In genomic region chr12:68838046-68838886, GRCh38 we compare ENCODE assay signal across 30 cellular contexts. TPM values are rescaled to one million over a fixed set of nuclear protein-coding genes. Genes with fewer than 3 reads are reported as not detected.
DNase-seq lines count a peak whose midpoint lies in the region; ATAC-seq, FAIRE-seq and TF ChIP-seq lines count a peak whose summit lies in the region.
"Had no signal": no experiment of that assay in that cellular context is flagged by ENCODE, and none has a peak within 500 bp of the region (broad histone marks: within the 10 kb centered on the region; RNA-seq: fewer than 3 reads in every experiment).

No MANE protein-coding gene starts in this region.

- H3K36me3 ChIP-seq in CD8-positive, alpha-beta memory T cell (ENCODE audit: insufficient read depth, low read length) = peaks cover 56% of the 10 kb centered on the region
- H3K36me3 ChIP-seq in astrocyte (ENCODE audit: insufficient read depth, low read length) = peaks cover 88% of the 10 kb centered on the region

- H3K4me1 ChIP-seq in CD8-positive, alpha-beta memory T cell (ENCODE audit: insufficient read depth, low read length) = no peaks in the 10 kb centered on the region
- H3K4me1 ChIP-seq in astrocyte (ENCODE audit: insufficient read depth, low read length) = no peaks in the 10 kb centered on the region

- H3K9ac ChIP-seq in astrocyte (ENCODE audit: low read length) = no peak overlapping the region

- peak overlapping the region; percentile 39 for H3K27ac Mint-ChIP-seq in activated CD4-positive, alpha-beta memory T cell treated with anti-CD3 and anti-CD28 coated beads for 36 hours
- H3K27ac Mint-ChIP-seq in activated CD4-positive, alpha-beta memory T cell treated with anti-CD3 and anti-CD28 coated beads, Interleukin-2, amount 10 ng/mL, durations not matched to agents 7 days and 5 days = no peak overlapping the region
- H3K27ac Mint-ChIP-seq in CD8-positive, alpha-beta memory T cell = peak overlapping the region in 5 of 8 donors; percentile 9 to 77 (median 14)
- H3K27ac Mint-ChIP-seq in astrocyte (ENCODE audit: unreplicated experiment) = peak overlapping the region; percentile 30
- H3K27ac Mint-ChIP-seq in mesothelial cell of epicardium = peak overlapping the region; percentile 58
- H3K27ac Mint-ChIP-seq: dendritic cell treated with granulocyte-macrophage colony-stimulating factor and Interleukin-4, amounts not matched to agents 40 ng/mL and 50 ng/mL, for 4 days; endodermal cell had no signal

- no peaks in the 10 kb centered on the region for H3K9me3 ChIP-seq in CD8-positive, alpha-beta memory T cell (ENCODE audit: low read length)
- H3K9me3 ChIP-seq in astrocyte (ENCODE audit: insufficient read depth, low read depth, low read length) = no peaks in the 10 kb centered on the region
- H3K9me3 ChIP-seq: tibial nerve had no signal

- no peak overlapping the region for H3K4me3 ChIP-seq in CD8-positive, alpha-beta memory T cell (ENCODE audit: low read length)
- H3K4me3 ChIP-seq in astrocyte (ENCODE audit: insufficient read depth, low read depth, low read length) = no peak overlapping the region
- no peak overlapping the region for H3K4me3 ChIP-seq in dorsolateral prefrontal cortex
- H3K4me3 ChIP-seq: tibial nerve had no signal

- DNase-seq in activated CD4-positive, alpha-beta memory T cell treated with anti-CD3 and anti-CD28 coated beads for 36 hours = no peak
- no peak for DNase-seq in activated CD4-positive, alpha-beta memory T cell treated with anti-CD3 and anti-CD28 coated beads, Interleukin-2, amount 10 ng/mL, durations not matched to agents 7 days and 5 days
- DNase-seq in CD8-positive, alpha-beta memory T cell = no peak
- no peak for DNase-seq in astrocyte (ENCODE audit: low read depth)
- DNase-seq in mesothelial cell of epicardium (ENCODE audit: low spot score in 2 of 2, unreplicated experiment in 2 of 2) = no peak
- DNase-seq in dorsolateral prefrontal cortex = no peak
- no peak for DNase-seq in HTR-8/SVneo (ENCODE audit: insufficient read length, low spot score)
- DNase-seq: activated CD4-positive, alpha-beta T cell treated with anti-CD3 and anti-CD28 coated beads, Interleukin-2, amount 50 U/mL, for 4 hours; activated CD8-positive, alpha-beta memory T cell treated with anti-CD3 and anti-CD28 coated beads, Interleukin-2, amount 50 U/mL, for 48 hours; activated effector memory CD4-positive, alpha-beta T cell treated with Interleukin-2 at 50 U/mL for 16 hours; central memory CD4-positive, alpha-beta T cell; endodermal cell; foreskin fibroblast; H7; left ventricle myocardium superior; MV-4-11; NCI-H1436 treated with DMSO at 0.1 percent for 48 hours; occipital lobe; Right ventricle myocardium superior; stimulated activated CD4-positive, alpha-beta T cell treated with anti-CD3 and anti-CD28 coated beads, Interleukin-15, amount 100 ng/mL, for 24 hours; stimulated activated CD4-positive, alpha-beta T cell treated with anti-CD3 and anti-CD28 coated beads, Interleukin-4, amount 100 ng/mL, for 4 hours; T-helper 2 cell had no signal

- intact Hi-C loops in activated CD4-positive, alpha-beta memory T cell treated with anti-CD3 and anti-CD28 coated beads for 36 hours (cut with micrococcal nuclease) = loop anchor here (10.0 kb wide), 1 partner anchor 417 kb away; no protein-coding TSS in a partner anchor
- intact Hi-C loops in dorsolateral prefrontal cortex (cut with DNase I) = loop anchor here (10.0 kb wide), 3 partner anchors 227 to 317 kb away; no protein-coding TSS in a partner anchor

- ATAC-seq in GM18517 (IDR thresholded peaks at IDR 0.05; ENCODE audit: unreplicated experiment) = no peak
- ATAC-seq: esophagus mucosa, left ventricle myocardium superior, Panc1 had no signal

- TF ChIP-seq CTCF in astrocyte (IDR thresholded peaks at IDR 0.05; ENCODE audit: insufficient read depth, low read depth, low read length) (no peak), mesothelial cell of epicardium (IDR thresholded peaks at IDR 0.05; ENCODE audit: unreplicated experiment) (no peak), dorsolateral prefrontal cortex (IDR thresholded peaks at IDR 0.05 in 54 of 56, conservative IDR thresholded peaks at IDR 0.05 in 2 of 56; ENCODE audit: low read depth in 1 of 56, partially characterized antibody in 56 of 56) (no peak)

- H3K79me2 ChIP-seq in astrocyte (ENCODE audit: insufficient read depth, low read length) = peaks cover 46% of the 10 kb centered on the region

- peaks cover 47% of the 10 kb centered on the region for H3K36me3 Mint-ChIP-seq in activated CD4-positive, alpha-beta memory T cell treated with anti-CD3 and anti-CD28 coated beads for 36 hours
- peaks cover 58% of the 10 kb centered on the region for H3K36me3 Mint-ChIP-seq in activated CD4-positive, alpha-beta memory T cell treated with anti-CD3 and anti-CD28 coated beads, Interleukin-2, amount 10 ng/mL, durations not matched to agents 7 days and 5 days (ENCODE audit: low read depth)
- peaks cover 0 to 82% (median 22%) of the 10 kb centered on the region in 3 donors for H3K36me3 Mint-ChIP-seq in CD8-positive, alpha-beta memory T cell
- H3K36me3 Mint-ChIP-seq in astrocyte (ENCODE audit: low read depth, unreplicated experiment) = peaks cover 17% of the 10 kb centered on the region
- H3K36me3 Mint-ChIP-seq in mesothelial cell of epicardium = peaks cover 44% of the 10 kb centered on the region

- H3K4me2 ChIP-seq in astrocyte (ENCODE audit: low read length) = no peak overlapping the region

- H4K20me1 ChIP-seq in astrocyte (ENCODE audit: insufficient read depth, low read length) = peaks cover 92% of the 10 kb centered on the region

- no peak overlapping the region for H3K27ac ChIP-seq in CD8-positive, alpha-beta memory T cell (ENCODE audit: low read depth, low read length)
- H3K27ac ChIP-seq in astrocyte (ENCODE audit: low read depth, low read length) (no peak overlapping the region), dorsolateral prefrontal cortex (peak overlapping the region in 6 of 59 donors; percentile 1 to 44 (median 10))
- H3K27ac ChIP-seq: 22Rv1, tibial nerve had no signal

- FAIRE-seq in astrocyte (lab: Jason Lieb, UNC) (no peak), HTR-8/SVneo (lab: Jason Lieb, UNC) (no peak)
- FAIRE-seq: keratinocyte had no signal

- POLR2A ChIA-PET in activated CD4-positive, alpha-beta memory T cell treated with anti-CD3 and anti-CD28 coated beads for 36 hours (lab: Charles Lee) = no interaction called here
- POLR2A ChIA-PET in activated CD4-positive, alpha-beta memory T cell treated with anti-CD3 and anti-CD28 coated beads, Interleukin-2, amount 10 ng/mL, durations not matched to agents 7 days and 5 days (lab: Charles Lee) = no interaction called here
- POLR2A ChIA-PET in CD8-positive, alpha-beta memory T cell (lab: Charles Lee) = no interaction called here

- no peaks in the 10 kb centered on the region for H3K27me3 ChIP-seq in CD8-positive, alpha-beta memory T cell (ENCODE audit: insufficient read depth, low read length, poor library complexity, severe bottlenecking)
- H3K27me3 ChIP-seq in astrocyte (ENCODE audit: insufficient read depth, low read length) (no peaks in the 10 kb centered on the region), dorsolateral prefrontal cortex (no peaks in the 10 kb centered on the region)
- H3K27me3 ChIP-seq: tibial nerve had no signal

- peaks cover 7% of the 10 kb centered on the region for H3K4me1 Mint-ChIP-seq in activated CD4-positive, alpha-beta memory T cell treated with anti-CD3 and anti-CD28 coated beads for 36 hours (ENCODE audit: low read depth)
- peaks cover 9% of the 10 kb centered on the region for H3K4me1 Mint-ChIP-seq in activated CD4-positive, alpha-beta memory T cell treated with anti-CD3 and anti-CD28 coated beads, Interleukin-2, amount 10 ng/mL, durations not matched to agents 7 days and 5 days
- peaks cover 8 to 27% (median 22%) of the 10 kb centered on the region in 3 donors for H3K4me1 Mint-ChIP-seq in CD8-positive, alpha-beta memory T cell
- H3K4me1 Mint-ChIP-seq in astrocyte (ENCODE audit: low read depth, unreplicated experiment) (peaks cover 22% of the 10 kb centered on the region), mesothelial cell of epicardium (peaks cover 5% of the 10 kb centered on the region)
- H3K4me1 Mint-ChIP-seq: CD14-positive monocyte had no signal

- H2AFZ ChIP-seq in astrocyte (ENCODE audit: low read depth, low read length) = no peak overlapping the region

- CTCF ChIA-PET in activated CD4-positive, alpha-beta memory T cell treated with anti-CD3 and anti-CD28 coated beads for 36 hours (lab: Charles Lee) = no interaction called here
- CTCF ChIA-PET in activated CD4-positive, alpha-beta memory T cell treated with anti-CD3 and anti-CD28 coated beads, Interleukin-2, amount 10 ng/mL, durations not matched to agents 7 days and 5 days (lab: Charles Lee) = no interaction called here
- CTCF ChIA-PET in CD8-positive, alpha-beta memory T cell (lab: Charles Lee) = interaction anchor here (0.6 kb wide), 1 partner anchor 9 kb away, joined by 3 read pairs; no protein-coding TSS in a partner anchor

- no peaks in the 10 kb centered on the region for H3K27me3 Mint-ChIP-seq in activated CD4-positive, alpha-beta memory T cell treated with anti-CD3 and anti-CD28 coated beads for 36 hours
- H3K27me3 Mint-ChIP-seq in activated CD4-positive, alpha-beta memory T cell treated with anti-CD3 and anti-CD28 coated beads, Interleukin-2, amount 10 ng/mL, durations not matched to agents 7 days and 5 days = no peaks in the 10 kb centered on the region
- H3K27me3 Mint-ChIP-seq in CD8-positive, alpha-beta memory T cell = no peaks in the 10 kb centered on the region
- no peaks in the 10 kb centered on the region for H3K27me3 Mint-ChIP-seq in astrocyte (ENCODE audit: low read depth, unreplicated experiment)
- H3K27me3 Mint-ChIP-seq in mesothelial cell of epicardium (ENCODE audit: low read depth) = no peaks in the 10 kb centered on the region
- H3K27me3 Mint-ChIP-seq: dendritic cell treated with granulocyte-macrophage colony-stimulating factor and Interleukin-4, amounts not matched to agents 40 ng/mL and 50 ng/mL, for 4 days had no signal

- H3K9me3 Mint-ChIP-seq in activated CD4-positive, alpha-beta memory T cell treated with anti-CD3 and anti-CD28 coated beads for 36 hours = no peaks in the 10 kb centered on the region
- no peaks in the 10 kb centered on the region for H3K9me3 Mint-ChIP-seq in activated CD4-positive, alpha-beta memory T cell treated with anti-CD3 and anti-CD28 coated beads, Interleukin-2, amount 10 ng/mL, durations not matched to agents 7 days and 5 days
- no peaks in the 10 kb centered on the region for H3K9me3 Mint-ChIP-seq in CD8-positive, alpha-beta memory T cell
- H3K9me3 Mint-ChIP-seq in astrocyte (ENCODE audit: unreplicated experiment) (no peaks in the 10 kb centered on the region), mesothelial cell of epicardium (no peaks in the 10 kb centered on the region)
- H3K9me3 Mint-ChIP-seq: CD14-positive monocyte; dendritic cell treated with granulocyte-macrophage colony-stimulating factor and Interleukin-4, amounts not matched to agents 40 ng/mL and 50 ng/mL, for 4 days; endodermal cell had no signal

- H3K4me3 Mint-ChIP-seq in activated CD4-positive, alpha-beta memory T cell treated with anti-CD3 and anti-CD28 coated beads for 36 hours = no peak overlapping the region
- H3K4me3 Mint-ChIP-seq in activated CD4-positive, alpha-beta memory T cell treated with anti-CD3 and anti-CD28 coated beads, Interleukin-2, amount 10 ng/mL, durations not matched to agents 7 days and 5 days = no peak overlapping the region
- H3K4me3 Mint-ChIP-seq in CD8-positive, alpha-beta memory T cell = no peak overlapping the region
- H3K4me3 Mint-ChIP-seq in astrocyte (ENCODE audit: unreplicated experiment) (peak overlapping the region; percentile 30), mesothelial cell of epicardium (no peak overlapping the region)
- H3K4me3 Mint-ChIP-seq: CD14-positive monocyte; dendritic cell treated with granulocyte-macrophage colony-stimulating factor and Interleukin-4, amounts not matched to agents 40 ng/mL and 50 ng/mL, for 4 days; endodermal cell had no signal

RNA-seq across cellular contexts. Expression of gene MDM2, which starts 30.3 kb away (rescaled TPM):
- total RNA-seq in activated CD4-positive, alpha-beta memory T cell treated with anti-CD3 and anti-CD28 coated beads for 36 hours = 100 to 1,000 TPM; 125 to 136 TPM
- total RNA-seq in activated CD4-positive, alpha-beta memory T cell treated with anti-CD3 and anti-CD28 coated beads, Interleukin-2, amount 10 ng/mL, durations not matched to agents 7 days and 5 days = 100 to 1,000 TPM; 194 to 201 TPM
- 100 to 1,000 TPM; 237 to 246 TPM for total RNA-seq in CD8-positive, alpha-beta memory T cell
- polyA plus RNA-seq in CD8-positive, alpha-beta memory T cell = 25.4 TPM
- total RNA-seq in astrocyte = 692 and 828 TPM in 2 replicates
- 181 to 182 TPM (median 181 TPM) in 3 replicates for total RNA-seq in mesothelial cell of epicardium
- total RNA-seq in dorsolateral prefrontal cortex = 100 to 1,000 TPM in 26 of 120 experiments, 10 to 100 TPM in 94; 64.6 to 129 (median 89.8) TPM
